ENCODE assay signal across 12 cellular contexts in the genomic region with DNA sequence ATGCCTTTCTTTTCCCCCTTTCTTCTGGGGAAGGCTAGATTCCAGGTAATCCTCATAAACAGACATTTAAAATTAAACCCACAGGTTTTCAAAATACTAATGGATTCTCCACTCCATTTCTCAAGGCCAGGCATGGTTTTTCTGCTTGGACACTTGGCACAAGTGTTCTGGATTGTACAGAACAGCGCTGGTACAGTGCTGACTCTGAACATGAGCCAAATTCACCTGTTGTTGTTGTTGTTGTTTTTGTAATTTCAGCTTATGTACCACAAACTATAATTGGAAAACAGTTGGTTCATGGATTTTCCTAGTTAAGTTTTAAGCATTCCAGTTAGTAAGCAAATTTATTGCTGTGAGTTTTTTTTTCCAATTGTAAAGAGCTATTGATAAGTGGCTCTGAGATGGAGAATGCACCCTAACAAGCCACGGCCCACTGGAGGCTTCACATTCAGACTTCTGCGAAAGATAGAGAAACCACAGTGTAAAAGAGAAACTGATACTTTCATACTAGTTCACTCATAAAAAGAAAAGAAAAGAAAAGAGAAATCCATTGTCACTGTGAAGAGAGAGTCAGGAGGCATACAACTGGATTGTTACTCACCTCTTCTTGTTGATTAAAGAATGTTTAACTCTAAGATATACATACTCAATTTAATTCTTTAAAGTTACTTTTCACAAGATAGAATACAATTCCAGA. TPM values are rescaled to one million over a fixed set of nuclear protein-coding genes. Genes with fewer than 3 reads are reported as not detected.
DNase-seq lines count a peak whose midpoint lies in the region; ATAC-seq and TF ChIP-seq lines count a peak whose summit lies in the region.
"Had no signal": no experiment of that assay in that cellular context is flagged by ENCODE, and none has a peak within 500 bp of the region (broad histone marks: within the 10 kb centered on the region; RNA-seq: fewer than 3 reads in every experiment).

No MANE protein-coding gene starts in this region.

- H3K4me1 Mint-ChIP-seq in activated CD8-positive, alpha-beta T cell treated with anti-CD3 and anti-CD28 coated beads, Interleukin-2, amount 10 ng/mL, durations not matched to agents 7 days and 5 days (ENCODE audit: low read depth), result peaks cover 88% of the 10 kb centered on the region
- H3K4me1 Mint-ChIP-seq in HFFc6 (ENCODE audit: low read depth), result peaks cover 29% of the 10 kb centered on the region

- peak; percentile 97 for ATAC-seq in HG03045 (IDR thresholded peaks at IDR 0.05; ENCODE audit: unreplicated experiment)
- ATAC-seq in activated CD8-positive, alpha-beta T cell treated with anti-CD3 and anti-CD28 coated beads, Interleukin-2, amount 10 ng/mL, durations not matched to agents 7 days and 5 days, result peak; percentile 89
- ATAC-seq: PC-3 had no signal

- H3K36me3 Mint-ChIP-seq in activated CD8-positive, alpha-beta T cell treated with anti-CD3 and anti-CD28 coated beads, Interleukin-2, amount 10 ng/mL, durations not matched to agents 7 days and 5 days (ENCODE audit: low read depth), result peaks cover 16% of the 10 kb centered on the region
- no peaks in the 10 kb centered on the region for H3K36me3 Mint-ChIP-seq in HFFc6 (ENCODE audit: low read depth)

- CTCF ChIA-PET in activated CD8-positive, alpha-beta T cell treated with anti-CD3 and anti-CD28 coated beads, Interleukin-2, amount 10 ng/mL, durations not matched to agents 7 days and 5 days (lab: Charles Lee), result no interaction called here

- H3K4me3 ChIP-seq in subcutaneous abdominal adipose tissue (ENCODE audit: low read depth in 1 of 5, low read length in 5 of 5), result no peak overlapping the region
- H3K4me3 ChIP-seq: sigmoid colon had no signal

- H3K27me3 Mint-ChIP-seq in activated CD8-positive, alpha-beta T cell treated with anti-CD3 and anti-CD28 coated beads, Interleukin-2, amount 10 ng/mL, durations not matched to agents 7 days and 5 days (ENCODE audit: low read depth), result no peaks in the 10 kb centered on the region
- H3K27me3 Mint-ChIP-seq in HFFc6 (ENCODE audit: insufficient read depth), result peaks cover 1% of the 10 kb centered on the region; the same call in 1 of the 2 replicates

- POLR2A ChIA-PET in activated CD8-positive, alpha-beta T cell treated with anti-CD3 and anti-CD28 coated beads, Interleukin-2, amount 10 ng/mL, durations not matched to agents 7 days and 5 days (lab: Charles Lee), result interaction anchor here (0.9 kb wide), 1 partner anchor 27 kb away, joined by 4 read pairs; no protein-coding TSS in a partner anchor

- no peak overlapping the region for H3K9ac ChIP-seq in subcutaneous abdominal adipose tissue (ENCODE audit: low read length in 5 of 5)

- peaks cover 0 to 21% (median 2%) of the 10 kb centered on the region in 5 donors for H3K4me1 ChIP-seq in subcutaneous abdominal adipose tissue (ENCODE audit: control insufficient read depth in 5 of 5, insufficient read depth in 5 of 5, low read length in 5 of 5)
- H3K4me1 ChIP-seq: sigmoid colon had no signal

- no peak for TF ChIP-seq CTCF in HFFc6 (IDR thresholded peaks at IDR 0.05)

- H3K36me3 ChIP-seq in subcutaneous abdominal adipose tissue (ENCODE audit: control insufficient read depth in 5 of 5, insufficient read depth in 5 of 5, low read length in 5 of 5), result no peaks in the 10 kb centered on the region
- H3K36me3 ChIP-seq: sigmoid colon had no signal

- peak overlapping the region; percentile 2 for H3K27ac ChIP-seq in subcutaneous abdominal adipose tissue (ENCODE audit: low read depth, low read length)
- H3K27ac ChIP-seq: sigmoid colon had no signal

- no peaks in the 10 kb centered on the region for H3K27me3 ChIP-seq in subcutaneous abdominal adipose tissue (ENCODE audit: control insufficient read depth in 5 of 5, insufficient read depth in 4 of 5, low read length in 5 of 5)
- H3K27me3 ChIP-seq: sigmoid colon had no signal

- H3K9me3 ChIP-seq in subcutaneous abdominal adipose tissue (ENCODE audit: control insufficient read depth in 5 of 5, low read length in 5 of 5), result no peaks in the 10 kb centered on the region
- H3K9me3 ChIP-seq: sigmoid colon had no signal

- peaks cover 10% of the 10 kb centered on the region for H3K9me3 Mint-ChIP-seq in activated CD8-positive, alpha-beta T cell treated with anti-CD3 and anti-CD28 coated beads, Interleukin-2, amount 10 ng/mL, durations not matched to agents 7 days and 5 days (ENCODE audit: insufficient read depth)
- no peaks in the 10 kb centered on the region for H3K9me3 Mint-ChIP-seq in HFFc6

- H3K27ac Mint-ChIP-seq in activated CD8-positive, alpha-beta T cell treated with anti-CD3 and anti-CD28 coated beads, Interleukin-2, amount 10 ng/mL, durations not matched to agents 7 days and 5 days, result peak overlapping the region; percentile 86
- H3K27ac Mint-ChIP-seq in HFFc6, result no peak overlapping the region

- peak; percentile 10 for DNase-seq in activated gamma-delta T cell treated with anti-CD3 and anti-CD28 coated beads, Interleukin-2, amount 50 U/mL, for 16 hours (ENCODE audit: low read depth)
- DNase-seq in activated gamma-delta T cell treated with Interleukin-2 at 50 U/mL for 16 hours, result no peak
- peak; percentile 71 for DNase-seq in activated CD8-positive, alpha-beta T cell treated with anti-CD3 and anti-CD28 coated beads, Interleukin-2, amount 10 ng/mL, durations not matched to agents 7 days and 5 days
- DNase-seq in NCI-H82 (lab: John Stamatoyannopoulos, UW), result no peak
- DNase-seq in HFFc6, result no peak
- no peak for DNase-seq in NCI-H2196 (lab: John Stamatoyannopoulos, UW; ENCODE audit: unreplicated experiment)
- DNase-seq: aorta, H7, PC-3, sigmoid colon had no signal

- H3K4me3 Mint-ChIP-seq in activated CD8-positive, alpha-beta T cell treated with anti-CD3 and anti-CD28 coated beads, Interleukin-2, amount 10 ng/mL, durations not matched to agents 7 days and 5 days, result peak overlapping the region; percentile 60
- H3K4me3 Mint-ChIP-seq in HFFc6, result no peak overlapping the region

RNA-seq across cellular contexts. Expression of a gene that starts 16.2 kb away (rescaled TPM):
- 10 to 100 TPM; 18.0 to 19.2 TPM for total RNA-seq in activated CD8-positive, alpha-beta T cell treated with anti-CD3 and anti-CD28 coated beads, Interleukin-2, amount 10 ng/mL, durations not matched to agents 7 days and 5 days
- total RNA-seq in HFFc6 (2021; fragmentation: NEBNext Ultra II Directional; extraction: Animal tissue kit (Norgen Biotek cat#: 25700)), result 100 to 1,000 TPM in 1 of 6 experiments, 10 to 100 TPM in 5; 46.9 to 101 (median 83.9) TPM

RNA-seq across cellular contexts. Expression of a gene that starts 16.2 kb away (rescaled TPM):
- 10 to 100 TPM; 22.9 to 25.7 TPM for total RNA-seq in activated CD8-positive, alpha-beta T cell treated with anti-CD3 and anti-CD28 coated beads, Interleukin-2, amount 10 ng/mL, durations not matched to agents 7 days and 5 days
- 10 to 100 TPM; 52.6 to 77.2 (median 72.8) TPM for total RNA-seq in HFFc6 (2021; fragmentation: NEBNext Ultra II Directional; extraction: Animal tissue kit (Norgen Biotek cat#: 25700))

Comparison
In these comparisons a context has a peak if more than half of its experiments do, and no peak if none do; other contexts are left out.
1. DNase-seq: peak in activated gamma-delta T cell treated with anti-CD3 and anti-CD28 coated beads, Interleukin-2, amount 50 U/mL, for 16 hours (single experiment) and activated CD8-positive, alpha-beta T cell treated with anti-CD3 and anti-CD28 coated beads, Interleukin-2, amount 10 ng/mL, durations not matched to agents 7 days and 5 days (single experiment); none in activated gamma-delta T cell treated with Interleukin-2 at 50 U/mL for 16 hours (single experiment), NCI-H82 (single experiment), HFFc6 (single experiment) and NCI-H2196 (single experiment).